ENCODE assay signal across 29 cellular contexts in genomic region chr15:45857295-45857694, GRCh38.
"Had no signal": no experiment of that assay in that cellular context is flagged by ENCODE, and none has a peak within 500 bp of the region (broad histone marks: within the 10 kb centered on the region; RNA-seq: fewer than 3 reads in every experiment).

No MANE protein-coding gene starts in this region.

- FAIRE-seq: islet of Langerhans, kidney had no signal

- H3K36me3 Mint-ChIP-seq: immature natural killer cell; mesothelial cell of epicardium; natural killer cell treated with Interleukin-12 subunit alpha and Interleukin-12 subunit beta and Interleukin-15 and Interleukin-18, amount 100 ng/mL, for 72 hours; stimulated activated naive B cell treated with anti-CD40 and anti-IgM and Interleukin-4, amounts not matched to agents 10 μg/mL and 1 μg/mL and 100 μg/mL, for 72 hours had no signal

- H3K27me3 ChIP-seq: left lung, ovary, right atrium auricular region, stomach, testis, thyroid gland, transverse colon, upper lobe of left lung, vagina had no signal

- H3K4me1 Mint-ChIP-seq: immature natural killer cell; mesothelial cell of epicardium; naive thymus-derived CD4-positive, alpha-beta T cell; stimulated activated naive B cell treated with anti-CD40 and anti-IgM and Interleukin-4, amounts not matched to agents 10 μg/mL and 1 μg/mL and 100 μg/mL, for 72 hours had no signal

- H3K9me3 ChIP-seq: left lung, lower lobe of right lung, ovary, right atrium auricular region, stomach, testis, thyroid gland, transverse colon, upper lobe of left lung, vagina had no signal

- H3K27me3 Mint-ChIP-seq: progenitor cell of endocrine pancreas; stimulated activated naive B cell treated with anti-CD40 and anti-IgM and Interleukin-4, amounts not matched to agents 10 μg/mL and 1 μg/mL and 100 μg/mL, for 72 hours had no signal

- H3K36me3 ChIP-seq: left lung, lower lobe of right lung, ovary, right atrium auricular region, stomach, thyroid gland, transverse colon, upper lobe of left lung, vagina had no signal

- ATAC-seq: left colon; left lung; lower lobe of right lung; naive thymus-derived CD4-positive, alpha-beta T cell; natural killer cell treated with Interleukin-12 subunit alpha and Interleukin-12 subunit beta and Interleukin-15 and Interleukin-18, amount 100 ng/mL, for 72 hours; sciatic nerve; stimulated activated naive B cell treated with anti-CD40 and anti-IgM and Interleukin-4, amounts not matched to agents 10 μg/mL and 1 μg/mL and 100 μg/mL, for 72 hours; stimulated activated naive CD8-positive, alpha-beta T cell treated with anti-CD3 and anti-CD28 coated beads, Interleukin-15, Interleukin-2, amounts not matched to agents 100 U/mL and 50 U/mL, for 24 hours had no signal

- DNase-seq: hypothalamus; immature natural killer cell; kidney; left colon; left lung; lower lobe of right lung; mammary epithelial cell; mesenchymal stem cell; naive thymus-derived CD4-positive, alpha-beta T cell; ovary; stimulated activated CD4-positive, alpha-beta T cell treated with anti-CD3 and anti-CD28 coated beads, Interleukin-12 subunit alpha, Interleukin-12 subunit beta, amount 100 ng/mL, for 4 hours; stimulated activated CD4-positive, alpha-beta T cell treated with anti-CD3 and anti-CD28 coated beads, Interleukin-15, amount 100 ng/mL, for 24 hours; stimulated activated CD4-positive, alpha-beta T cell treated with anti-CD3 and anti-CD28 coated beads, Interleukin-2, amount 100 ng/mL, for 24 hours; stimulated activated CD4-positive, alpha-beta T cell treated with anti-CD3 and anti-CD28 coated beads, Interleukin-4, amount 100 ng/mL, for 1 hour; stimulated activated naive B cell treated with anti-CD40 and anti-IgM and Interleukin-4, amounts not matched to agents 10 μg/mL and 1 μg/mL and 100 μg/mL, for 72 hours; stimulated activated naive CD8-positive, alpha-beta T cell treated with anti-CD3 and anti-CD28 coated beads, Interleukin-15, Interleukin-2, amounts not matched to agents 100 U/mL and 50 U/mL, for 24 hours; stomach; testis; thyroid gland; transverse colon; upper lobe of left lung had no signal

- H3K4me1 ChIP-seq: lower lobe of right lung, right atrium auricular region, testis, thyroid gland, vagina had no signal

- H3K9me3 Mint-ChIP-seq: stimulated activated naive B cell treated with anti-CD40 and anti-IgM and Interleukin-4, amounts not matched to agents 10 μg/mL and 1 μg/mL and 100 μg/mL, for 72 hours had no signal

- H3K4me3 ChIP-seq: left lung, lower lobe of right lung, ovary, right atrium auricular region, skin epidermis, stomach, testis, thyroid gland, transverse colon, upper lobe of left lung, vagina had no signal

- H3K27ac Mint-ChIP-seq: immature natural killer cell; mesothelial cell of epicardium; naive thymus-derived CD4-positive, alpha-beta T cell; natural killer cell treated with Interleukin-12 subunit alpha and Interleukin-12 subunit beta and Interleukin-15 and Interleukin-18, amount 100 ng/mL, for 72 hours; progenitor cell of endocrine pancreas; stimulated activated naive B cell treated with anti-CD40 and anti-IgM and Interleukin-4, amounts not matched to agents 10 μg/mL and 1 μg/mL and 100 μg/mL, for 72 hours had no signal

- H3K27ac ChIP-seq: left lung, lower lobe of right lung, ovary, right atrium auricular region, skin epidermis, testis, thyroid gland, transverse colon, vagina had no signal

- H3K4me3 Mint-ChIP-seq: immature natural killer cell; mesothelial cell of epicardium; naive thymus-derived CD4-positive, alpha-beta T cell; natural killer cell treated with Interleukin-12 subunit alpha and Interleukin-12 subunit beta and Interleukin-15 and Interleukin-18, amount 100 ng/mL, for 72 hours; stimulated activated naive B cell treated with anti-CD40 and anti-IgM and Interleukin-4, amounts not matched to agents 10 μg/mL and 1 μg/mL and 100 μg/mL, for 72 hours had no signal
